ENCODE assay signal across 9 cellular contexts in the genomic region with DNA sequence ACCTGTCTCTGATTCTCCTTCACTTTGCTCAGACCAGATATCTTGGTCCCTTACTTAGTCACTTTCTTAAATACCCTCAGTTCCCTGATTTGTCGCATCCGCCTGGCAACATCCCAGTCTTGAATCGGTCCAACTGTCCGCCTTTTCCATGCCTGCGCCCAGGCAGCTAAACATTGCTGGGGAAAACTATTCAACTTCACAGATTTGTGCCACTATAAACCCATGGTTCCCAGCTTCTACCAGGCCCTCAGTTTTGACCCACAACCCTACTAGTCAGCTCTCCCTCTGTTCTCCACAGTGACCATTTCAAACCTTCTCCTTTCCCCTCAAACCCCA. TPM values are rescaled to one million over a fixed set of nuclear protein-coding genes. Genes with fewer than 3 reads are reported as not detected.
DNase-seq lines count a peak whose midpoint lies in the region; ATAC-seq and TF ChIP-seq lines count a peak whose summit lies in the region.
"Had no signal": no experiment of that assay in that cellular context is flagged by ENCODE, and none has a peak within 500 bp of the region (broad histone marks: within the 10 kb centered on the region; RNA-seq: fewer than 3 reads in every experiment).

No MANE protein-coding gene starts in this region.

- peak overlapping the region; percentile 55 to 76 (median 63) for H3K4me3 ChIP-seq in stomach

- H3K27ac ChIP-seq in stomach: peak overlapping the region in 4 of 5 donors; percentile 43 to 82 (median 77)

- no peak for TF ChIP-seq CTCF in stomach (IDR thresholded peaks at IDR 0.05)

- peaks cover 54% of the 10 kb centered on the region for H3K27me3 Mint-ChIP-seq in T-helper 1 cell treated with Interleukin-12 subunit alpha and Interleukin-12 subunit beta and Interleukin-4 antibody, amounts not matched to agents 30 μg/mL and 1 μg/mL, for 36 hours (ENCODE audit: low read depth)
- H3K27me3 Mint-ChIP-seq in activated naive CD8-positive, alpha-beta T cell: peaks cover 15% of the 10 kb centered on the region
- H3K27me3 Mint-ChIP-seq in immature natural killer cell (ENCODE audit: low read depth in 3 of 3): peaks cover 10 to 31% (median 10%) of the 10 kb centered on the region in 3 donors

- no peak for TF ChIP-seq POLR2A in stomach (IDR thresholded peaks at IDR 0.05)

- H3K27ac Mint-ChIP-seq in T-helper 1 cell treated with Interleukin-12 subunit alpha and Interleukin-12 subunit beta and Interleukin-4 antibody, amounts not matched to agents 30 μg/mL and 1 μg/mL, for 36 hours: no peak overlapping the region
- no peak overlapping the region for H3K27ac Mint-ChIP-seq in activated naive CD8-positive, alpha-beta T cell
- H3K27ac Mint-ChIP-seq in immature natural killer cell: no peak overlapping the region

- no peaks in the 10 kb centered on the region for H3K9me3 ChIP-seq in stomach

- H3K36me3 ChIP-seq in stomach: no peaks in the 10 kb centered on the region

- DNase-seq in T-helper 1 cell: no peak
- no peak for DNase-seq in immature natural killer cell
- no peak for DNase-seq in stomach
- no peak for DNase-seq in SKM-1 treated with dmso at 0.1 percent for 144 hours (lab: John Stamatoyannopoulos, UW; ENCODE audit: unreplicated experiment)
- DNase-seq: Kasumi-1 had no signal

- WGBS in stomach, 5 donors: 55 to 67% (median 64%) methylated on average over 5 of the region's 5 CpGs

- H3K4me1 ChIP-seq in stomach: peaks cover 0 to 18% (median 4%) of the 10 kb centered on the region in 4 donors

- peaks cover 5% of the 10 kb centered on the region for H3K4me1 Mint-ChIP-seq in T-helper 1 cell treated with Interleukin-12 subunit alpha and Interleukin-12 subunit beta and Interleukin-4 antibody, amounts not matched to agents 30 μg/mL and 1 μg/mL, for 36 hours (ENCODE audit: low read depth)
- H3K4me1 Mint-ChIP-seq in activated naive CD8-positive, alpha-beta T cell (ENCODE audit: low read depth): peaks cover 7% of the 10 kb centered on the region
- peaks cover 0 to 5% of the 10 kb centered on the region in 2 donors for H3K4me1 Mint-ChIP-seq in immature natural killer cell

- H3K27me3 ChIP-seq in stomach: peaks cover 0 to 10% (median 7%) of the 10 kb centered on the region in 3 donors

- peak overlapping the region; percentile 76 for H3K4me3 Mint-ChIP-seq in T-helper 1 cell treated with Interleukin-12 subunit alpha and Interleukin-12 subunit beta and Interleukin-4 antibody, amounts not matched to agents 30 μg/mL and 1 μg/mL, for 36 hours
- H3K4me3 Mint-ChIP-seq in activated naive CD8-positive, alpha-beta T cell: peak overlapping the region; percentile 85
- H3K4me3 Mint-ChIP-seq in immature natural killer cell: peak overlapping the region; percentile 10 to 72 (median 57)

- ATAC-seq in HG02840 (IDR thresholded peaks at IDR 0.05; ENCODE audit: low FRiP score, unreplicated experiment) (no peak), GM21529 (IDR thresholded peaks at IDR 0.05; ENCODE audit: unreplicated experiment) (no peak)

- H3K9me3 Mint-ChIP-seq in T-helper 1 cell treated with Interleukin-12 subunit alpha and Interleukin-12 subunit beta and Interleukin-4 antibody, amounts not matched to agents 30 μg/mL and 1 μg/mL, for 36 hours: no peaks in the 10 kb centered on the region
- H3K9me3 Mint-ChIP-seq in activated naive CD8-positive, alpha-beta T cell (ENCODE audit: low read depth): no peaks in the 10 kb centered on the region
- peaks cover 0 to 2% (median 0%) of the 10 kb centered on the region in 6 donors for H3K9me3 Mint-ChIP-seq in immature natural killer cell

- H3K36me3 Mint-ChIP-seq in T-helper 1 cell treated with Interleukin-12 subunit alpha and Interleukin-12 subunit beta and Interleukin-4 antibody, amounts not matched to agents 30 μg/mL and 1 μg/mL, for 36 hours (ENCODE audit: low read depth): no peaks in the 10 kb centered on the region
- no peaks in the 10 kb centered on the region for H3K36me3 Mint-ChIP-seq in activated naive CD8-positive, alpha-beta T cell
- peaks cover 0 to 5% (median 0%) of the 10 kb centered on the region in 3 donors for H3K36me3 Mint-ChIP-seq in immature natural killer cell

- no peak for TF ChIP-seq EP300 in stomach (IDR thresholded peaks at IDR 0.05)

- intact Hi-C loops in stomach (cut with DNase I; ENCODE audit: low total_unique reads): no loop called here

RNA-seq across cellular contexts. Expression of a gene that starts 0.5 kb away (rescaled TPM):
- polyA plus RNA-seq in immature natural killer cell (under 1 TPM; 0.21 to 0.71 (median 0.36) TPM), stomach (1 to 10 TPM in 2 of 3 donors, under 1 TPM in 1; 0.76 to 3.3 (median 3.1) TPM)
- total RNA-seq in stomach: 10 to 100 TPM in 1 of 5 donors, 1 to 10 TPM in 3, not detected in 1; 1.8 to 15.9 (median 3.9) TPM

RNA-seq across cellular contexts. Expression of a gene that starts 33.5 kb away (rescaled TPM):
- polyA plus RNA-seq in immature natural killer cell (10 to 100 TPM; 14.6 to 57.7 (median 30.0) TPM), stomach (1 to 10 TPM; 3.0 to 5.5 (median 5.3) TPM)
- total RNA-seq in stomach: 10 to 100 TPM; 12.1 to 60.7 (median 34.5) TPM

RNA-seq across cellular contexts. Expression of a gene that starts 56.3 kb away (rescaled TPM):
- polyA plus RNA-seq in immature natural killer cell: 10 to 100 TPM; 51.7 to 71.5 (median 64.2) TPM
- 10 to 100 TPM in 4 of 5 donors, not detected in 1; 12.5 to 42.0 (median 17.0) TPM for total RNA-seq in stomach
- polyA plus RNA-seq in stomach: 10 to 100 TPM; 28.8 to 48.1 (median 46.0) TPM
